ENCODE assay signal across 21 cellular contexts in genomic region chr3:123535580-123535979, GRCh38. TPM values are rescaled to one million over a fixed set of nuclear protein-coding genes. Genes with fewer than 3 reads are reported as not detected.
DNase-seq lines count a peak whose midpoint lies in the region; ATAC-seq and TF ChIP-seq lines count a peak whose summit lies in the region.
"Had no signal": no experiment of that assay in that cellular context is flagged by ENCODE, and none has a peak within 500 bp of the region (broad histone marks: within the 10 kb centered on the region; RNA-seq: fewer than 3 reads in every experiment).

No MANE protein-coding gene starts in this region.

- TF ChIP-seq CTCF in RWPE2 (IDR thresholded peaks at IDR 0.05; ENCODE audit: poor library complexity, severe bottlenecking) (no peak), fibroblast of lung (conservative IDR thresholded peaks at IDR 0.05 in 1 of 2, IDR thresholded peaks at IDR 0.05 in 1 of 2; ENCODE audit: low read depth in 1 of 2, low read length in 2 of 2) (no peak)

- DNase-seq in GM04503 (ENCODE audit: low read depth) (peak; percentile 71), RWPE2 (ENCODE audit: low spot score) (no peak), fibroblast of lung (ENCODE audit: low read depth in 2 of 2) (peak; percentile 9 to 61), renal cortical epithelial cell (ENCODE audit: low read depth) (peak; percentile 45), iPS-NIHi11 (ENCODE audit: low spot score) (no peak), COR-L47 (lab: John Stamatoyannopoulos, UW) (no peak), DMS 273 treated with DMSO at 0.1 percent for 48 hours (lab: John Stamatoyannopoulos, UW) (no peak)
- DNase-seq in stimulated activated CD8-positive, alpha-beta memory T cell treated with anti-CD3 and anti-CD28 coated beads, Interleukin-4, amount 100 ng/mL, for 48 hours: no peak
- DNase-seq: activated CD4-positive, alpha-beta T cell treated with anti-CD3 and anti-CD28 coated beads for 36 hours; CD8-positive, alpha-beta T cell; erythroblast; GF-D8; GOT3; KBM-7; lower lobe of right lung; NCI-H146; NCI-H526 treated with DMSO at 0.1 percent for 48 hours; stimulated activated CD4-positive, alpha-beta T cell treated with anti-CD3 and anti-CD28 coated beads, Interleukin-4, amount 100 ng/mL, for 4 hours had no signal

- H3K4me1 ChIP-seq in RWPE2 (ENCODE audit: insufficient read depth, poor library complexity, severe bottlenecking) (no peaks in the 10 kb centered on the region), fibroblast of lung (ENCODE audit: control insufficient read depth, extremely low read depth, insufficient read depth, low read length) (peaks cover 4% of the 10 kb centered on the region)
- H3K4me1 ChIP-seq: neural progenitor cell had no signal

- H3K27ac ChIP-seq in RWPE2 (ENCODE audit: poor library complexity, severe bottlenecking) (no peak overlapping the region), fibroblast of lung (ENCODE audit: insufficient read depth, low read length) (no peak overlapping the region)
- H3K27ac ChIP-seq: lower lobe of right lung, neural progenitor cell had no signal

- peaks cover 1% of the 10 kb centered on the region for H3K79me2 ChIP-seq in fibroblast of lung (ENCODE audit: control insufficient read depth, insufficient read depth, low read length)

- H3K9me3 ChIP-seq in RWPE2 (ENCODE audit: severe bottlenecking): no peaks in the 10 kb centered on the region
- no peaks in the 10 kb centered on the region for H3K9me3 ChIP-seq in fibroblast of lung (ENCODE audit: control insufficient read depth, insufficient read depth, low read depth, low read length)
- H3K9me3 ChIP-seq: lower lobe of right lung had no signal

- no peak overlapping the region for H3K4me2 ChIP-seq in fibroblast of lung (ENCODE audit: extremely low read depth, insufficient read depth, low read length)
- H3K4me2 ChIP-seq: neural progenitor cell had no signal

- no peaks in the 10 kb centered on the region for H4K20me1 ChIP-seq in fibroblast of lung (ENCODE audit: control insufficient read depth, extremely low read depth, insufficient read depth, low read length)

- no peak overlapping the region for H3K4me3 ChIP-seq in RWPE2 (ENCODE audit: severe bottlenecking)
- H3K4me3 ChIP-seq in fibroblast of lung (replicated peaks in 1 of 4; ENCODE audit: control extremely low read depth in 1 of 4, insufficient read depth in 1 of 4, low read depth in 3 of 4, low read length in 4 of 4): no peak overlapping the region
- H3K4me3 ChIP-seq: lower lobe of right lung, neural progenitor cell had no signal

- no peak overlapping the region for H2AFZ ChIP-seq in fibroblast of lung (ENCODE audit: low read length)
- H2AFZ ChIP-seq: neural progenitor cell had no signal

- H3K27me3 ChIP-seq in RWPE2 (ENCODE audit: insufficient read depth, poor library complexity, severe bottlenecking): no peaks in the 10 kb centered on the region
- H3K27me3 ChIP-seq in fibroblast of lung (ENCODE audit: control insufficient read depth, insufficient read depth, low read length): no peaks in the 10 kb centered on the region
- H3K27me3 ChIP-seq: neural progenitor cell had no signal

- peak; percentile 66 for ATAC-seq in RWPE2 (ENCODE audit: low read depth)
- ATAC-seq: activated CD4-positive, alpha-beta T cell treated with anti-CD3 and anti-CD28 coated beads for 36 hours; CD8-positive, alpha-beta T cell; lower lobe of right lung; sciatic nerve; stimulated activated effector memory CD8-positive, alpha-beta T cell treated with anti-CD3 and anti-CD28 coated beads, Interleukin-12 subunit alpha, Interleukin-12 subunit beta, amount 100 ng/mL, for 72 hours had no signal

- H3K9ac ChIP-seq in fibroblast of lung (ENCODE audit: insufficient read depth, low read length): no peak overlapping the region
- H3K9ac ChIP-seq: neural progenitor cell had no signal

- H3K36me3 ChIP-seq in RWPE2 (ENCODE audit: low read depth) (0 out of 2 replicates have a peak, but pooled peaks cover 4% of the 10 kb centered on the region), fibroblast of lung (ENCODE audit: control insufficient read depth, insufficient read depth, low read length) (no peaks in the 10 kb centered on the region)
- H3K36me3 ChIP-seq: lower lobe of right lung, neural progenitor cell had no signal

RNA-seq across cellular contexts. Expression of gene HACD2, which starts 49.3 kb away (rescaled TPM):
- total RNA-seq in fibroblast of lung (19.5 and 22.0 TPM in 2 replicates), renal cortical epithelial cell (30.7 and 70.6 TPM in 2 replicates)
- polyA plus RNA-seq in fibroblast of lung: 47.0 and 48.7 TPM in 2 replicates
- 21.0 TPM in 2 replicates for polyA plus RNA-seq in fibroblast of lung (2012)
- 28.0 and 39.3 TPM in 2 replicates for polyA minus RNA-seq in fibroblast of lung (ENCODE audit: low replicate concordance)

Comparison
In these comparisons a context has a peak if more than half of its experiments do, and no peak if none do; other contexts are left out.
1. DNase-seq: peak in GM04503 (single experiment), fibroblast of lung (2 of 2) and renal cortical epithelial cell (single experiment); none in RWPE2 (single experiment), iPS-NIHi11 (single experiment), COR-L47 (single experiment), stimulated activated CD8-positive, alpha-beta memory T cell treated with anti-CD3 and anti-CD28 coated beads, Interleukin-4, amount 100 ng/mL, for 48 hours (single experiment) and DMS 273 treated with DMSO at 0.1 percent for 48 hours (single experiment).